8 cellular contexts compared by ENCODE assay signal in the genomic region with DNA sequence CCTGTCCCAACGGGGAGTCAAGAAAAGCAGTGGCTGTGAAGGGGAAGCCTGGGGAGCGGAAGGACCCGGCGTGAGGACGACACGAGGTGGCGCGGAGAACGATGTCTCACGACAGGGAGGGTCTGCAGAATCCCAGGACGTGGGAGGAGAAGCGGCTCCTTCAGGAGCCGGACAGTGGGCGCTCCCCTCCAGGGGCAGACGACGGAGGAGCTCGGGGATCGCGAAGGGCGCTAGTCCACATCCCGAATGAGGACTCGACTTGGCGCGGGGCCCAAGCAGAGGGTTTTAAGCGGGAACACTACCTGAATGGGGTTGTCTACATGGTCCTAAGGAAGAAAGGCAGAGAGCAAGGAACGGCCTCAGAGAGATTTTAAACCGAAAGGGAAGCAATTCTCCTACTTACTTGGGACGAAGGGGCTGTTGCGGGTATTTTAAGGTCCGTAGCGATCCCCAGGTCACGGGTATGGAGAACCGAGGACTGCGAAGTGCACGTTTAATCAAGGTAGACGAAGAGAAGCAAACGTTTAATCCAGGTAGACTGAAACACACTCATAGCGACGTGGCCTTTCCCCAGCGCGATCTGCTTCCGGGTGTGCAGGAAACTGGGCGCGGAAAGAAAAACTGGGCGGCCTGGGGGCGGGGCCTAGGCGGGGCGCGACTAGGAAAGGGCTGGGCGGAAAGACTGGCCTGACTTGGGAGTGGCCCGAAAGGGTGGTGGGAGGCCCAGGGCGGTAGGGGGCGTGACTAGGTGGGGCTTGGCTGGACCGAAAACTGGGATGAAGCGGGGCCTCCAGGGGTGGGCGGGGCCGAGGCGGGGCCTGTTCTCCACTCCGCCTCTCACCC. TPM values are rescaled to one million over a fixed set of nuclear protein-coding genes. Genes with fewer than 3 reads are reported as not detected.
DNase-seq lines count a peak whose midpoint lies in the region; ATAC-seq and TF ChIP-seq lines count a peak whose summit lies in the region.

A gene (minus strand): TSS at position 594 of the 843 bp plus-strand sequence. CDS start 10,964 bp downstream, outside the sequence.

- H3K4me3 ChIP-seq in PC-9 (peak within 1 kb of the TSS; percentile 85), esophagus muscularis mucosa (peak within 1 kb of the TSS; percentile 73 to 95 (median 82)), muscle layer of colon (ENCODE audit: low read depth in 1 of 2, low read length in 2 of 2) (peak within 1 kb of the TSS; percentile 83 to 95)

- H4K20me1 ChIP-seq in PC-9 (ENCODE audit: insufficient read depth): no peaks in the 10 kb centered on the region

- peaks cover 33% of the 10 kb centered on the region for H3K36me3 ChIP-seq in PC-9 (ENCODE audit: low read depth)
- peaks cover 7 to 22% (median 18%) of the 10 kb centered on the region in 4 donors for H3K36me3 ChIP-seq in esophagus muscularis mucosa
- peaks cover 13% of the 10 kb centered on the region for H3K36me3 ChIP-seq in muscle layer of colon (ENCODE audit: insufficient read depth, low read length)

- peak within 1 kb of the TSS; percentile 87 for H3K9ac ChIP-seq in muscle layer of colon (ENCODE audit: low read length)

- CTCF ChIA-PET in PC-9 (lab: Charles Lee): no interaction called here

- no peaks in the 10 kb centered on the region for H3K9me2 ChIP-seq in PC-9 (ENCODE audit: insufficient read depth)

- TF ChIP-seq EP300 in esophagus muscularis mucosa (IDR thresholded peaks at IDR 0.05): no peak

- peak within 1 kb of the TSS; percentile 93 for H3K4me2 ChIP-seq in PC-9

- peak within 1 kb of the TSS; percentile 94 for H2AFZ ChIP-seq in PC-9

- no peaks in the 10 kb centered on the region for H3K27me3 ChIP-seq in PC-9 (ENCODE audit: insufficient read depth, low read depth)
- no peaks in the 10 kb centered on the region for H3K27me3 ChIP-seq in esophagus muscularis mucosa
- no peaks in the 10 kb centered on the region for H3K27me3 ChIP-seq in muscle layer of colon (ENCODE audit: control insufficient read depth in 1 of 2, insufficient read depth in 2 of 2, low read length in 2 of 2)

- POLR2A ChIA-PET in PC-9 (lab: Charles Lee; ENCODE audit: unreplicated experiment): no interaction called here

- BruUV-seq in PC-9 (replicated peaks; lab: Mats Ljungman, UMichigan): TSS peak; percentile 91

- peak; percentile 69 to 81 for DNase-seq in AML-193 (lab: John Stamatoyannopoulos, UW)
- DNase-seq in HT1080 (ENCODE audit: low read depth): peak; percentile 93
- peak; percentile 88 to 99 for DNase-seq in PC-9
- DNase-seq in activated T-cell treated with anti-CD3 and anti-CD28 coated beads, Interleukin-2, amount 50 U/mL, for 48 hours: peak; percentile 93 to 94
- DNase-seq in esophagus muscularis mucosa (ENCODE audit: extremely low spot score): peak; percentile 98
- DNase-seq in stimulated activated CD8-positive, alpha-beta memory T cell treated with anti-CD3 and anti-CD28 coated beads, Interleukin-4, amount 100 ng/mL, for 4 hours (ENCODE audit: low read depth in 2 of 2, low spot score in 1 of 2): peak; percentile 73 to 74

- peaks cover 18% of the 10 kb centered on the region for H3F3A ChIP-seq in PC-9 (ENCODE audit: insufficient read depth, low read depth)

- TF ChIP-seq CTCF in PC-9 (conservative IDR thresholded peaks at IDR 0.05): peak; percentile 44; the same call in 1 of the 2 replicates
- TF ChIP-seq CTCF in esophagus muscularis mucosa (IDR thresholded peaks at IDR 0.05): peak in 1 of 3 experiments; percentile 19

- ATAC-seq in GM19328 (IDR thresholded peaks at IDR 0.05; ENCODE audit: unreplicated experiment): peak; percentile 67

- intact Hi-C loops in PC-9 (cut with micrococcal nuclease; ENCODE audit: unreplicated experiment): loop anchor here (2.0 kb wide), 1 partner anchor 43 kb away; a partner anchor contains a TSS
- intact Hi-C loops in esophagus muscularis mucosa (cut with DNase I): no loop called here

- H3K27ac ChIP-seq in PC-9 (peak within 1 kb of the TSS; percentile 73), esophagus muscularis mucosa (replicated peaks in 1 of 4) (peak within 1 kb of the TSS; percentile 72 to 85 (median 76)), muscle layer of colon (ENCODE audit: low read depth, low read length) (no peak within 1 kb of the TSS)

- H3K4me1 ChIP-seq in PC-9 (replicated peaks; ENCODE audit: insufficient read depth) (peaks cover 10% of the 10 kb centered on the region), esophagus muscularis mucosa (peaks cover 14 to 33% (median 32%) of the 10 kb centered on the region in 4 donors), muscle layer of colon (ENCODE audit: insufficient read depth, low read length) (peaks cover 14% of the 10 kb centered on the region)

- H3K9me3 ChIP-seq in PC-9 (ENCODE audit: insufficient read depth, low read depth) (peaks cover 73% of the 10 kb centered on the region), esophagus muscularis mucosa (peaks cover 0 to 29% (median 14%) of the 10 kb centered on the region in 4 donors), muscle layer of colon (ENCODE audit: low read length) (peaks cover 5% of the 10 kb centered on the region)

- peaks cover 37% of the 10 kb centered on the region for H3K79me2 ChIP-seq in PC-9 (ENCODE audit: low read depth)

- whole genome bisulfite sequencing in esophagus muscularis mucosa: under 1% methylated on average over 56 of the region's 59 CpGs

- TF ChIP-seq POLR2A in esophagus muscularis mucosa (IDR thresholded peaks at IDR 0.05; ENCODE audit: low read depth): no peak

RNA-seq across cellular contexts. Expression of the gene that starts here (rescaled TPM):
- 4.8 and 5.8 TPM in 2 replicates for total RNA-seq in HT1080 (2014; rRNA removed; shearing (Covaris generic))
- 4.8 and 4.9 TPM in 2 replicates for polyA plus RNA-seq in HT1080 (2015; cell fraction: cytosol; rRNA removed)
- 19.8 and 21.9 TPM in 2 replicates for polyA plus RNA-seq in HT1080 (2015; cell fraction: nucleus; rRNA removed)
- total RNA-seq in PC-9 (2021) (20.4 and 24.9 TPM in 2 replicates), esophagus muscularis mucosa (10 to 100 TPM; 11.3 to 13.7 (median 12.5) TPM)
